22 cellular contexts compared by ENCODE assay signal in the genomic region with DNA sequence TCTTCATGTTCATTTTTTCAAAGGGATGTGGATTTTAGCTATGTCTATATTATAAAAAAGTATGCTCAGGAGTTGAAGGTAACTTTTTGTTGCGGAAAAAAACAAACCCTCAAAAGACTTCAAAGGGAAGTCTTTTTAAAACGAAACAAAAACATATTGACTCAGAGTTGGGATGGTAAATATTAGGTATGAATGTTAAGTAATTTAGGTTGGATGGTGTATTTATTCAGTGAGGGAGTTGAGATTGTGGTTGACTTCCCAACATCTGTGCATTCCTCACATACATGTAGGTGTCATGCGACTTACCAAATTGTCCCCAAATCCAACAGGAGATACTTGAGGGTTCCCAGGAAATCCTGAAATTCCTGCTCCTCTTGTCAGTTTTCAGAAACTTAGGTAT. TPM values are rescaled to one million over a fixed set of nuclear protein-coding genes. Genes with fewer than 3 reads are reported as not detected.
"Had no signal": no experiment of that assay in that cellular context is flagged by ENCODE, and none has a peak within 500 bp of the region (broad histone marks: within the 10 kb centered on the region; RNA-seq: fewer than 3 reads in every experiment).

No MANE protein-coding gene starts in this region.

- H3K36me3 Mint-ChIP-seq: naive thymus-derived CD8-positive, alpha-beta T cell had no signal

- H3K36me3 ChIP-seq: esophagus squamous epithelium, gastroesophageal sphincter, neutrophil, sigmoid colon had no signal

- H3K4me3 Mint-ChIP-seq: naive thymus-derived CD8-positive, alpha-beta T cell had no signal

- H3K4me1 Mint-ChIP-seq: naive thymus-derived CD8-positive, alpha-beta T cell had no signal

- ATAC-seq: gastroesophageal sphincter; mucosa of descending colon; naive thymus-derived CD8-positive, alpha-beta T cell had no signal

- H3K4me3 ChIP-seq: esophagus squamous epithelium, gastroesophageal sphincter, mucosa of descending colon, sigmoid colon had no signal

- H3K4me1 ChIP-seq: esophagus squamous epithelium, gastroesophageal sphincter had no signal

- H3K27ac Mint-ChIP-seq: naive thymus-derived CD8-positive, alpha-beta T cell had no signal

- FAIRE-seq: colon had no signal

- H3K27me3 ChIP-seq: esophagus squamous epithelium, gastroesophageal sphincter, sigmoid colon had no signal

- H3K9me3 ChIP-seq: esophagus squamous epithelium, gastroesophageal sphincter, mucosa of descending colon, neutrophil, sigmoid colon had no signal

- H3K27ac ChIP-seq: esophagus squamous epithelium, gastroesophageal sphincter, neutrophil, sigmoid colon had no signal

- DNase-seq: dermis blood vessel endothelial cell; esophagus squamous epithelium; foreskin fibroblast; glutamatergic neuron; mucosa of descending colon; naive thymus-derived CD8-positive, alpha-beta T cell; posterior cingulate gyrus; sigmoid colon; small intestine; stimulated activated CD4-positive, alpha-beta T cell treated with anti-CD3 and anti-CD28 coated beads, Interleukin-2, amount 100 ng/mL, for 48 hours; stimulated activated naive CD4-positive, alpha-beta T cell treated with Interleukin-2 at 50 U/mL for 16 hours; trophoblast cell had no signal

- H3K9me3 Mint-ChIP-seq: naive thymus-derived CD8-positive, alpha-beta T cell had no signal

RNA-seq across cellular contexts. Expression of a gene that starts 32.7 kb away (rescaled TPM):
- total RNA-seq: dermis blood vessel endothelial cell; epithelial cell of proximal tubule; esophagus squamous epithelium; gastroesophageal sphincter; kidney epithelial cell; liver; lung microvascular endothelial cell; mucosa of descending colon; naive thymus-derived CD8-positive, alpha-beta T cell; osteocyte; pulmonary artery endothelial cell; sigmoid colon; urinary bladder had no signal
- polyA plus RNA-seq: liver; naive thymus-derived CD8-positive, alpha-beta T cell; sigmoid colon; small intestine; urinary bladder had no signal
